ENCODE assay signal across 8 cellular contexts in genomic region chr7:66655113-66655806, GRCh38. TPM values are rescaled to one million over a fixed set of nuclear protein-coding genes. Genes with fewer than 3 reads are reported as not detected.
DNase-seq lines count a peak whose midpoint lies in the region; ATAC-seq and TF ChIP-seq lines count a peak whose summit lies in the region.
"Not testable (repeated sequence)": the region's sequence is repeated elsewhere in the genome, so short reads cannot be mapped to it uniquely, and the experiment has no call there.

No MANE protein-coding gene starts in this region.

- peak overlapping the region; percentile 90 for H3K27ac Mint-ChIP-seq in activated T-helper 1 cell treated with anti-CD3 and anti-CD28 coated beads, Interleukin-12 subunit alpha, Interleukin-12 subunit beta, Interleukin-2, Interleukin-4 antibody, amounts not matched to agents 30 ng/mL and 10 ng/mL and 1 ng/mL, durations not matched to agents 14 hours and 24 hours and 36 hours

- H2AFZ ChIP-seq in ACC112 (ENCODE audit: low read length, unreplicated experiment) = peak overlapping the region; percentile 36

- TF ChIP-seq CTCF in kidney epithelial cell (IDR thresholded peaks at IDR 0.05; ENCODE audit: insufficient read depth, low read length, poor library complexity, severe bottlenecking) = peak; percentile 5

- H3K4me3 ChIP-seq in ACC112 (ENCODE audit: low read depth, low read length) = peak overlapping the region; percentile 89
- H3K4me3 ChIP-seq in endocrine pancreas (ENCODE audit: control insufficient read depth, insufficient read depth, low read length) = peak overlapping the region; percentile 38
- peak overlapping the region; percentile 62 for H3K4me3 ChIP-seq in kidney epithelial cell (ENCODE audit: low read depth, low read length)
- peak overlapping the region; percentile 79 for H3K4me3 ChIP-seq in rectal smooth muscle tissue (ENCODE audit: low read length)

- not testable (repeated sequence) for H3K36me3 ChIP-seq in ACC112 (ENCODE audit: insufficient read depth, low read length); endocrine pancreas (ENCODE audit: control insufficient read depth, insufficient read depth, low read length); kidney epithelial cell (ENCODE audit: control insufficient read depth, insufficient read depth, low read length); rectal smooth muscle tissue (ENCODE audit: control insufficient read depth, insufficient read depth, low read length)

- H3K9ac ChIP-seq in endocrine pancreas (ENCODE audit: control insufficient read depth, insufficient read depth, low read length) (peak overlapping the region; percentile 60), rectal smooth muscle tissue (ENCODE audit: low read length) (peak overlapping the region; percentile 73)

- intact Hi-C loops in activated T-helper 1 cell treated with anti-CD3 and anti-CD28 coated beads, Interleukin-12 subunit alpha, Interleukin-12 subunit beta, Interleukin-2, Interleukin-4 antibody, amounts not matched to agents 30 ng/mL and 10 ng/mL and 1 ng/mL, durations not matched to agents 14 hours and 24 hours and 36 hours (cut with micrococcal nuclease) = loop anchor here (10.0 kb wide), 1 partner anchor 650 kb away; no protein-coding TSS in a partner anchor

- H3K4me3 Mint-ChIP-seq in activated T-helper 1 cell treated with anti-CD3 and anti-CD28 coated beads, Interleukin-12 subunit alpha, Interleukin-12 subunit beta, Interleukin-2, Interleukin-4 antibody, amounts not matched to agents 30 ng/mL and 10 ng/mL and 1 ng/mL, durations not matched to agents 14 hours and 24 hours and 36 hours = peak overlapping the region; percentile 94

- H3K4me1 Mint-ChIP-seq in activated T-helper 1 cell treated with anti-CD3 and anti-CD28 coated beads, Interleukin-12 subunit alpha, Interleukin-12 subunit beta, Interleukin-2, Interleukin-4 antibody, amounts not matched to agents 30 ng/mL and 10 ng/mL and 1 ng/mL, durations not matched to agents 14 hours and 24 hours and 36 hours (ENCODE audit: low read depth) = peaks cover 15% of the 10 kb centered on the region

- peak; percentile 44 for DNase-seq in NOMO-1 treated with DMSO at 0.1 percent for 48 hours (lab: John Stamatoyannopoulos, UW; ENCODE audit: unreplicated experiment)
- peak; percentile 9 for DNase-seq in activated T-helper 1 cell treated with anti-CD3 and anti-CD28 coated beads, Interleukin-12 subunit alpha, Interleukin-12 subunit beta, Interleukin-2, Interleukin-4 antibody, amounts not matched to agents 30 ng/mL and 10 ng/mL and 1 ng/mL, durations not matched to agents 14 hours and 24 hours and 36 hours (ENCODE audit: low spot score)
- not testable (repeated sequence) for DNase-seq in kidney epithelial cell (ENCODE audit: low read depth)

- H3K27me3 Mint-ChIP-seq in activated T-helper 1 cell treated with anti-CD3 and anti-CD28 coated beads, Interleukin-12 subunit alpha, Interleukin-12 subunit beta, Interleukin-2, Interleukin-4 antibody, amounts not matched to agents 30 ng/mL and 10 ng/mL and 1 ng/mL, durations not matched to agents 14 hours and 24 hours and 36 hours (ENCODE audit: insufficient read depth) = not testable (repeated sequence)

- not testable (repeated sequence) for H3K9me3 Mint-ChIP-seq in activated T-helper 1 cell treated with anti-CD3 and anti-CD28 coated beads, Interleukin-12 subunit alpha, Interleukin-12 subunit beta, Interleukin-2, Interleukin-4 antibody, amounts not matched to agents 30 ng/mL and 10 ng/mL and 1 ng/mL, durations not matched to agents 14 hours and 24 hours and 36 hours

- not testable (repeated sequence) for H3K4me1 ChIP-seq in ACC112 (ENCODE audit: control insufficient read depth, insufficient read depth, low read length, unreplicated experiment); endocrine pancreas (ENCODE audit: control insufficient read depth, insufficient read depth, low read length); rectal smooth muscle tissue (ENCODE audit: control insufficient read depth, insufficient read depth, low read length)

- H3K27ac ChIP-seq in ACC112 (ENCODE audit: low read depth, low read length) (peak overlapping the region; percentile 89), rectal smooth muscle tissue (ENCODE audit: low read depth, low read length) (peak overlapping the region; percentile 99)

- peaks cover 47% of the 10 kb centered on the region for H3K79me2 ChIP-seq in ACC112 (ENCODE audit: control insufficient read depth, insufficient read depth, low read length, unreplicated experiment)

- not testable (repeated sequence) for H3K36me3 Mint-ChIP-seq in activated T-helper 1 cell treated with anti-CD3 and anti-CD28 coated beads, Interleukin-12 subunit alpha, Interleukin-12 subunit beta, Interleukin-2, Interleukin-4 antibody, amounts not matched to agents 30 ng/mL and 10 ng/mL and 1 ng/mL, durations not matched to agents 14 hours and 24 hours and 36 hours (ENCODE audit: low read depth)

- ATAC-seq in GM18508 (IDR thresholded peaks at IDR 0.05; ENCODE audit: insufficient read depth, unreplicated experiment) (peak; percentile 4), HG03103 (IDR thresholded peaks at IDR 0.05; ENCODE audit: low read depth, unreplicated experiment) (peak; percentile 5)

- H3K27me3 ChIP-seq in ACC112 (ENCODE audit: insufficient read depth, low read length); endocrine pancreas (ENCODE audit: control insufficient read depth, insufficient read depth, low read length); kidney epithelial cell (ENCODE audit: control insufficient read depth, insufficient read depth, low read length); rectal smooth muscle tissue (ENCODE audit: control insufficient read depth, insufficient read depth, low read length): not testable (repeated sequence)

- not testable (repeated sequence) for H3K9me3 ChIP-seq in endocrine pancreas (ENCODE audit: control insufficient read depth, low read length)

RNA-seq across cellular contexts. Expression of gene KCTD7, which starts 26.6 kb away (rescaled TPM):
- 11.0 and 13.8 TPM in 2 replicates for total RNA-seq in activated T-helper 1 cell treated with anti-CD3 and anti-CD28 coated beads, Interleukin-12 subunit alpha, Interleukin-12 subunit beta, Interleukin-2, Interleukin-4 antibody, amounts not matched to agents 30 ng/mL and 10 ng/mL and 1 ng/mL, durations not matched to agents 14 hours and 24 hours and 36 hours
- 6.7 and 9.0 TPM in 2 replicates for total RNA-seq in kidney epithelial cell

Comparison
In these comparisons a context has a peak if more than half of its experiments do, and no peak if none do; other contexts are left out.
1. H3K4me3 ChIP-seq: peak in every context shown above with its lines; median percentile 89 in ACC112; 79 in rectal smooth muscle tissue; 62 in kidney epithelial cell; 38 in endocrine pancreas.